ENCODE assay signal across 18 cellular contexts in genomic region chr4:125398263-125398662, GRCh38.
"Had no signal": no experiment of that assay in that cellular context is flagged by ENCODE, and none has a peak within 500 bp of the region (broad histone marks: within the 10 kb centered on the region; RNA-seq: fewer than 3 reads in every experiment).

No MANE protein-coding gene starts in this region.

- H3K36me3 Mint-ChIP-seq: activated naive CD4-positive, alpha-beta T cell treated with anti-CD3 and anti-CD28 coated beads, Interleukin-2, amount 50 U/mL, for 24 hours; WTC11 had no signal

- H3K4me1 ChIP-seq: prostate gland had no signal

- H3K9me3 ChIP-seq: esophagus squamous epithelium, gastrocnemius medialis, prostate gland, right atrium auricular region, thyroid gland had no signal

- H3K9me3 Mint-ChIP-seq: activated naive CD4-positive, alpha-beta T cell treated with anti-CD3 and anti-CD28 coated beads, Interleukin-2, amount 50 U/mL, for 24 hours; neural crest cell; T-helper 1 cell treated with Interleukin-12 subunit alpha and Interleukin-12 subunit beta and Interleukin-4 antibody, amounts not matched to agents 30 μg/mL and 1 μg/mL, for 36 hours; WTC11 had no signal

- ATAC-seq: gastrocnemius medialis, left ventricle myocardium superior, WTC11 had no signal

- H3K27ac Mint-ChIP-seq: activated naive CD4-positive, alpha-beta T cell treated with anti-CD3 and anti-CD28 coated beads, Interleukin-2, amount 50 U/mL, for 24 hours; T-helper 1 cell treated with Interleukin-12 subunit alpha and Interleukin-12 subunit beta and Interleukin-4 antibody, amounts not matched to agents 30 μg/mL and 1 μg/mL, for 36 hours; WTC11 had no signal

- H3K4me1 Mint-ChIP-seq: activated naive CD4-positive, alpha-beta T cell treated with anti-CD3 and anti-CD28 coated beads, Interleukin-2, amount 50 U/mL, for 24 hours had no signal

- DNase-seq: activated gamma-delta T cell treated with Interleukin-2 at 50 U/mL for 16 hours; activated T-cell treated with anti-CD3 and anti-CD28 coated beads, Interleukin-2, amount 50 U/mL, for 1 hour; cerebellar nuclear complex; esophagus squamous epithelium; gastrocnemius medialis; hippocampal formation; left ventricle myocardium superior; stimulated activated CD4-positive, alpha-beta T cell treated with anti-CD3 and anti-CD28 coated beads, Interleukin-4, amount 100 ng/mL, for 24 hours; stimulated activated naive CD4-positive, alpha-beta T cell treated with Interleukin-2 at 50 U/mL for 16 hours; T1000; thyroid gland had no signal

- H3K36me3 ChIP-seq: esophagus squamous epithelium, gastrocnemius medialis, prostate gland, right atrium auricular region, thyroid gland had no signal

- H3K4me3 ChIP-seq: coronary artery, esophagus squamous epithelium, gastrocnemius medialis, prostate gland, right atrium auricular region, thyroid gland had no signal

- H3K27ac ChIP-seq: coronary artery, esophagus squamous epithelium, prostate gland, thyroid gland had no signal

- H3K4me3 Mint-ChIP-seq: activated naive CD4-positive, alpha-beta T cell treated with anti-CD3 and anti-CD28 coated beads, Interleukin-2, amount 50 U/mL, for 24 hours; neural crest cell; T-helper 1 cell treated with Interleukin-12 subunit alpha and Interleukin-12 subunit beta and Interleukin-4 antibody, amounts not matched to agents 30 μg/mL and 1 μg/mL, for 36 hours; WTC11 had no signal

- H3K27me3 ChIP-seq: esophagus squamous epithelium, gastrocnemius medialis, right atrium auricular region, thyroid gland had no signal

- H3K27me3 Mint-ChIP-seq: activated naive CD4-positive, alpha-beta T cell treated with anti-CD3 and anti-CD28 coated beads, Interleukin-2, amount 50 U/mL, for 24 hours had no signal
